Comparison of ENCODE assay signal across 8 cellular contexts in genomic region chr19:40284251-40284500, GRCh38. TPM values are rescaled to one million over a fixed set of nuclear protein-coding genes. Genes with fewer than 3 reads are reported as not detected.
DNase-seq lines count a peak whose midpoint lies in the region; ATAC-seq, FAIRE-seq and TF ChIP-seq lines count a peak whose summit lies in the region.

No MANE protein-coding gene starts in this region.

- intact Hi-C loops in HepG2 (cut with micrococcal nuclease; ENCODE audit: unreplicated experiment), result no loop called here

- H3K27me3 Mint-ChIP-seq in activated CD4-positive, alpha-beta T cell treated with anti-CD3 and anti-CD28 coated beads, Interleukin-2, amount 10 ng/mL, durations not matched to agents 7 days and 5 days, result no peaks in the 10 kb centered on the region

- WGBS in HepG2 (ENCODE audit: low lambda C conversion rate), result 0% methylated on average over 2 of the region's 4 CpGs
- 10% methylated on average over 4 of the region's 4 CpGs for WGBS in thymus

- peaks cover 62% of the 10 kb centered on the region for H3K4me1 ChIP-seq in HepG2 (ENCODE audit: insufficient read depth, low read length)
- H3K4me1 ChIP-seq in thymus (ENCODE audit: control insufficient read depth, insufficient read depth, low read length), result peaks cover 22% of the 10 kb centered on the region

- TF ChIP-seq POLR2A in HepG2 (IDR thresholded peaks at IDR 0.05; ENCODE audit: insufficient read depth in 1 of 2, low read depth in 2 of 2, low read length in 2 of 2), result no peak; a peak in 1 of 4 replicates

- H3K27ac Mint-ChIP-seq in activated CD4-positive, alpha-beta T cell treated with anti-CD3 and anti-CD28 coated beads, Interleukin-2, amount 10 ng/mL, durations not matched to agents 7 days and 5 days, result peak overlapping the region; percentile 99

- ATAC-seq in HepG2 (no peak), GM21390 (IDR thresholded peaks at IDR 0.05; ENCODE audit: unreplicated experiment) (no peak)

- H3K9me3 ChIP-seq in HepG2 (ENCODE audit: low read length) (no peaks in the 10 kb centered on the region), thymus (ENCODE audit: control insufficient read depth) (no peaks in the 10 kb centered on the region)

- H4K20me1 ChIP-seq in HepG2 (ENCODE audit: insufficient read depth, low read length), result peaks cover 30% of the 10 kb centered on the region

- TF ChIP-seq RAD21 in HepG2 (CRISPR knock-in tag; IDR thresholded peaks at IDR 0.05), result no peak

- no peaks in the 10 kb centered on the region for H3K9me3 Mint-ChIP-seq in activated CD4-positive, alpha-beta T cell treated with anti-CD3 and anti-CD28 coated beads, Interleukin-2, amount 10 ng/mL, durations not matched to agents 7 days and 5 days

- TF ChIP-seq CTCF in HepG2 (CRISPR knock-in tag; IDR thresholded peaks at IDR 0.05), result no peak

- no peaks in the 10 kb centered on the region for H3K36me3 Mint-ChIP-seq in activated CD4-positive, alpha-beta T cell treated with anti-CD3 and anti-CD28 coated beads, Interleukin-2, amount 10 ng/mL, durations not matched to agents 7 days and 5 days (ENCODE audit: low read depth)

- in situ Hi-C loops in HepG2 (cut with HindIII; ENCODE audit: extremely low pct_ligation_motif_present, low pct_unique_long_range_greater_than_20kb) (loop anchor here (5.0 kb wide), 1 partner anchor 37 kb away; no protein-coding TSS in a partner anchor), KBM-7 (cut with MboI; ENCODE audit: low pct_unique_long_range_greater_than_20kb, low sequenced_read_pairs) (no loop called here)

- H3K27ac ChIP-seq in angular gyrus (ENCODE audit: low read depth, low read length) (peak overlapping the region; percentile 100), HepG2 (ENCODE audit: extremely low read length, insufficient read depth, low read length) (peak overlapping the region; percentile 83), thymus (ENCODE audit: low read depth) (peak overlapping the region; percentile 99)

- no peak for DNase-seq in activated CD4-positive, alpha-beta T cell treated with anti-CD3 and anti-CD28 coated beads, Interleukin-2, amount 10 ng/mL, durations not matched to agents 7 days and 5 days
- no peak for DNase-seq in activated CD4-positive, alpha-beta T cell treated with anti-CD3 and anti-CD28 coated beads, Interleukin-2, amount 50 U/mL, for 48 hours
- DNase-seq in HepG2 (ENCODE audit: low spot score) (no peak), amniotic stem cell (lab: John Stamatoyannopoulos, UW) (no peak), KBM-7 (no peak)

- H3K4me3 ChIP-seq in HepG2 (replicated peaks in 1 of 3; ENCODE audit: insufficient read depth in 1 of 3, low read depth in 2 of 3, low read length in 3 of 3) (peak overlapping the region; percentile 85 to 94 (median 94)), thymus (ENCODE audit: low read length) (peak overlapping the region; percentile 76)

- peaks cover 5 to 7% of the 10 kb centered on the region in 2 experiments; a peak in 3 of 5 replicates for H3K36me3 ChIP-seq in HepG2 (replicated peaks in 1 of 2; ENCODE audit: control insufficient read depth in 1 of 2, insufficient read depth in 2 of 2, low read length in 2 of 2)
- H3K36me3 ChIP-seq in thymus (ENCODE audit: control insufficient read depth, insufficient read depth), result peaks cover 8% of the 10 kb centered on the region

- peaks cover 54% of the 10 kb centered on the region for H3K79me2 ChIP-seq in HepG2 (ENCODE audit: insufficient read depth, low read length)

- FAIRE-seq in HepG2 (lab: Jason Lieb, UNC), result no peak

- CTCF ChIA-PET in activated CD4-positive, alpha-beta T cell treated with anti-CD3 and anti-CD28 coated beads, Interleukin-2, amount 10 ng/mL, durations not matched to agents 7 days and 5 days (lab: Charles Lee), result no interaction called here
- CTCF ChIA-PET in HepG2 (lab: Yijun Ruan, JAX; ENCODE audit: low intra/inter-chr PET ratio, low total read pairs), result no interaction called here

- peaks cover 52% of the 10 kb centered on the region for H3K4me1 Mint-ChIP-seq in activated CD4-positive, alpha-beta T cell treated with anti-CD3 and anti-CD28 coated beads, Interleukin-2, amount 10 ng/mL, durations not matched to agents 7 days and 5 days

- peak overlapping the region; percentile 80 for H3K4me2 ChIP-seq in HepG2 (ENCODE audit: low read depth, low read length)

- no peak overlapping the region for H2AFZ ChIP-seq in HepG2 (ENCODE audit: low read length)

- BruUV-seq in HepG2 (replicated peaks; lab: Mats Ljungman, UMichigan), result TSS peak; percentile 71

- H3K4me3 Mint-ChIP-seq in activated CD4-positive, alpha-beta T cell treated with anti-CD3 and anti-CD28 coated beads, Interleukin-2, amount 10 ng/mL, durations not matched to agents 7 days and 5 days, result peak overlapping the region; percentile 96

- no peaks in the 10 kb centered on the region; a peak in 1 of 5 replicates for H3K27me3 ChIP-seq in HepG2 (ENCODE audit: control insufficient read depth in 1 of 2, insufficient read depth in 2 of 2, low read length in 2 of 2)
- H3K27me3 ChIP-seq in thymus (ENCODE audit: control insufficient read depth, insufficient read depth), result no peaks in the 10 kb centered on the region

- peak overlapping the region; percentile 97 for H3K9ac ChIP-seq in HepG2 (ENCODE audit: insufficient read depth, low read depth, low read length)

- TF ChIP-seq EP300 in HepG2 (IDR thresholded peaks at IDR 0.05; ENCODE audit: low read depth in 2 of 2, low read length in 2 of 2) (no peak), HepG2 (CRISPR knock-in tag; IDR thresholded peaks at IDR 0.05; ENCODE audit: borderline replicate concordance) (no peak)

- POLR2A ChIA-PET in activated CD4-positive, alpha-beta T cell treated with anti-CD3 and anti-CD28 coated beads, Interleukin-2, amount 10 ng/mL, durations not matched to agents 7 days and 5 days (lab: Charles Lee), result no interaction called here
- POLR2A ChIA-PET in HepG2 (lab: Yijun Ruan, JAX), result interaction anchor here (0.8 to 4.8 kb wide), 6 partner anchors 31 to 314 kb away, joined by 3 to 25 read pairs (median 4); partner anchors contain the start of genes BLVRB, C19orf47, PLD3 and PSMC4

TF ChIP-seq in HepG2, 621 proteins besides CTCF, POLR2A, EP300 and RAD21 (continues in another document):
- TF ChIP-seq HOXA5 (CRISPR knock-in tag; IDR thresholded peaks at IDR 0.05), result no peak
- TF ChIP-seq ZNF282 (IDR thresholded peaks at IDR 0.05; ENCODE audit: partially characterized antibody), result no peak
- 0 out of 2 replicates have a peak, but pooled peaks have one; percentile 16 for TF ChIP-seq ZBTB42 (CRISPR knock-in tag; IDR thresholded peaks at IDR 0.05)

RNA-seq across cellular contexts. Expression of gene AKT2, which starts 1.0 kb away (rescaled TPM):
- total RNA-seq in activated CD4-positive, alpha-beta T cell treated with anti-CD3 and anti-CD28 coated beads, Interleukin-2, amount 10 ng/mL, durations not matched to agents 7 days and 5 days, result 100 to 1,000 TPM; 131 to 148 TPM
- 82.1 and 82.7 TPM in 2 replicates for total RNA-seq in HepG2 (2016; rRNA removed; fragmentation: Illumina TruSeq; extraction: Trizol)
- total RNA-seq in HepG2 (2016; cell fraction: cytosol; rRNA removed; fragmentation: Illumina TruSeq; extraction: Trizol; ENCODE audit: low read depth), result 42.1 and 44.9 TPM in 2 replicates
- total RNA-seq in HepG2 (2016; cell fraction: insoluble cytoplasmic fraction; rRNA removed; fragmentation: Illumina TruSeq; extraction: Trizol), result 70.8 and 81.6 TPM in 2 replicates
- 96.0 and 104 TPM in 2 replicates for total RNA-seq in HepG2 (2016; cell fraction: membrane; rRNA removed; fragmentation: Illumina TruSeq; extraction: Trizol)
- total RNA-seq in HepG2 (2016; cell fraction: nucleus; rRNA removed; fragmentation: Illumina TruSeq; extraction: Trizol), result 55.8 and 67.9 TPM in 2 replicates
- polyA plus RNA-seq in HepG2 (2011; rRNA removed), result 173 and 182 TPM in 2 replicates
- polyA plus RNA-seq in HepG2 (2011; cell fraction: cytosol; rRNA removed), result 88.4 and 94.7 TPM in 2 replicates
- 432 and 533 TPM in 2 replicates for polyA plus RNA-seq in HepG2 (2011; cell fraction: nucleus; rRNA removed)
- polyA plus RNA-seq in HepG2 (2012), result 72.7 and 74.6 TPM in 2 replicates
- 39.5 and 46.3 TPM in 2 replicates for polyA plus RNA-seq in HepG2 (2016; cell fraction: cytosol; fragmentation: Illumina TruSeq; extraction: Trizol; ENCODE audit: low read depth)
- polyA plus RNA-seq in HepG2 (2016; cell fraction: insoluble cytoplasmic fraction; fragmentation: Illumina TruSeq; extraction: Trizol; ENCODE audit: low read depth), result 92.6 and 106 TPM in 2 replicates
- 95.0 and 114 TPM in 2 replicates for polyA plus RNA-seq in HepG2 (2016; cell fraction: membrane; fragmentation: Illumina TruSeq; extraction: Trizol; ENCODE audit: low read depth)
- 169 and 178 TPM in 2 replicates for polyA plus RNA-seq in HepG2 (2016; cell fraction: nucleus; fragmentation: Illumina TruSeq; extraction: Trizol; ENCODE audit: insufficient read depth, low read depth)
- 115 and 187 TPM in 2 replicates for polyA minus RNA-seq in HepG2 (2011; rRNA and poly(A)+ RNA removed; ENCODE audit: low replicate concordance)
- 55.0 and 56.5 TPM in 2 replicates for polyA minus RNA-seq in HepG2 (2011; cell fraction: cytosol; rRNA and poly(A)+ RNA removed)
- 77.1 and 89.5 TPM in 2 replicates for polyA minus RNA-seq in HepG2 (2011; cell fraction: nucleus; rRNA and poly(A)+ RNA removed)
- 110 TPM for polyA plus RNA-seq in thymus

RNA-seq across cellular contexts. Expression of gene CCNP, which starts 57.7 kb away (rescaled TPM):
- total RNA-seq in activated CD4-positive, alpha-beta T cell treated with anti-CD3 and anti-CD28 coated beads, Interleukin-2, amount 10 ng/mL, durations not matched to agents 7 days and 5 days, result under 1 TPM; 0.27 to 0.35 TPM
- total RNA-seq in HepG2 (2016; rRNA removed; fragmentation: Illumina TruSeq; extraction: Trizol), result 0.66 and 1.1 TPM in 2 replicates
- 0.20 and 0.35 TPM in 2 replicates for total RNA-seq in HepG2 (2016; cell fraction: cytosol; rRNA removed; fragmentation: Illumina TruSeq; extraction: Trizol; ENCODE audit: low read depth)
- 0.85 and 1.1 TPM in 2 replicates for total RNA-seq in HepG2 (2016; cell fraction: insoluble cytoplasmic fraction; rRNA removed; fragmentation: Illumina TruSeq; extraction: Trizol)
- 0.74 and 0.79 TPM in 2 replicates for total RNA-seq in HepG2 (2016; cell fraction: membrane; rRNA removed; fragmentation: Illumina TruSeq; extraction: Trizol)
- total RNA-seq in HepG2 (2016; cell fraction: nucleus; rRNA removed; fragmentation: Illumina TruSeq; extraction: Trizol), result 0.69 and 0.96 TPM in 2 replicates
- polyA plus RNA-seq in HepG2 (2011; rRNA removed), result 1.8 and 2.8 TPM in 2 replicates
- polyA plus RNA-seq in HepG2 (2011; cell fraction: cytosol; rRNA removed), result 1.7 and 2.0 TPM in 2 replicates
- polyA plus RNA-seq in HepG2 (2011; cell fraction: nucleus; rRNA removed), result 7.9 and 8.4 TPM in 2 replicates
- 2.0 and 2.9 TPM in 2 replicates for polyA plus RNA-seq in HepG2 (2012)
- 0.25 and 0.58 TPM in 2 replicates for polyA plus RNA-seq in HepG2 (2016; cell fraction: cytosol; fragmentation: Illumina TruSeq; extraction: Trizol; ENCODE audit: low read depth)
- 1.0 and 1.2 TPM in 2 replicates for polyA plus RNA-seq in HepG2 (2016; cell fraction: insoluble cytoplasmic fraction; fragmentation: Illumina TruSeq; extraction: Trizol; ENCODE audit: low read depth)
- 0.49 and 0.52 TPM in 2 replicates for polyA plus RNA-seq in HepG2 (2016; cell fraction: membrane; fragmentation: Illumina TruSeq; extraction: Trizol; ENCODE audit: low read depth)
- 2.3 and 2.8 TPM in 2 replicates for polyA plus RNA-seq in HepG2 (2016; cell fraction: nucleus; fragmentation: Illumina TruSeq; extraction: Trizol; ENCODE audit: insufficient read depth, low read depth)
- polyA minus RNA-seq in HepG2 (2011; rRNA and poly(A)+ RNA removed; ENCODE audit: low replicate concordance), result 0.07 and 2.4 TPM in 2 replicates
- 0.79 and 1.1 TPM in 2 replicates for polyA minus RNA-seq in HepG2 (2011; cell fraction: cytosol; rRNA and poly(A)+ RNA removed)
- 0.90 and 1.2 TPM in 2 replicates for polyA minus RNA-seq in HepG2 (2011; cell fraction: nucleus; rRNA and poly(A)+ RNA removed)
- 0.34 TPM for polyA plus RNA-seq in thymus
